18 cellular contexts compared by ENCODE assay signal in the genomic region with DNA sequence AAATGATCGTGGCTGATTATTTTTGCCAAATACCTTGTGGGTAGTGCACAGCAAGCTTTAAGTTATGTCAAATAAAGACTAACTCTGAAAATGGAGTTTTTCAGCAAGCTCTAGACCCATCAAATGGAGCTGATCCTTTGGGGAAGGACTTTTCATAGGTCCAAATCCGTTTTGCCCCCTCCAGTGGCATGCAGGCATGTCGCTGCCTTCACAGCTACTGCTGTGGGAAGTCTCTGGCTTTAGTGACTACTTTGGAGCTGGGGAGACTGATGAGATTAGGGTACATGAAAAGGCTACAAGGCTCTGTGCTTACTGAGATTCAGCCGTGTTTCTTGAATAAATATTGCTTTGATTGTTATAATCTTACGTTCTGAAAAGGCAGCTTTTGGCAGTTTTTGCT.
A peak's percentile ranks its signal among the peaks of the same experiment; 100 is the strongest.
DNase-seq lines count a peak whose midpoint lies in the region; ATAC-seq and TF ChIP-seq lines count a peak whose summit lies in the region.
"Had no signal": no experiment of that assay in that cellular context is flagged by ENCODE, and none has a peak within 500 bp of the region (broad histone marks: within the 10 kb centered on the region; RNA-seq: fewer than 3 reads in every experiment).

No MANE protein-coding gene starts in this region.

- WGBS in mesendoderm (ENCODE audit: extremely low coverage, insufficient coverage, low lambda C conversion rate) = no CpG with 5 or more reads among the region's 5 CpGs

- H3K27me3 Mint-ChIP-seq in GM23338 (ENCODE audit: insufficient read depth, low read depth, poor library complexity) = no peaks in the 10 kb centered on the region
- peaks cover 0 to 5% (median 3%) of the 10 kb centered on the region in 5 donors for H3K27me3 Mint-ChIP-seq in naive thymus-derived CD8-positive, alpha-beta T cell

- H2BK120ac ChIP-seq in mesendoderm (ENCODE audit: low read depth, low read length) = no peak overlapping the region

- H3K79me2 ChIP-seq in GM23338 (replicated peaks; ENCODE audit: insufficient read depth) (no peaks in the 10 kb centered on the region), HCT116 (ENCODE audit: insufficient read depth, low read length) (no peaks in the 10 kb centered on the region), mesendoderm (ENCODE audit: control insufficient read depth, insufficient read depth, low read length) (no peaks in the 10 kb centered on the region)

- peak; percentile 25; the same call in 1 of the 2 replicates for TF ChIP-seq RAD21 in HCT116 (IDR thresholded peaks at IDR 0.05; ENCODE audit: low read depth)

- H4K20me1 ChIP-seq in GM23338 (replicated peaks; ENCODE audit: insufficient read depth) (no peaks in the 10 kb centered on the region), HCT116 (ENCODE audit: insufficient read depth) (no peaks in the 10 kb centered on the region)
- H4K20me1 ChIP-seq: BLaER1 had no signal

- no peaks in the 10 kb centered on the region for H3K79me1 ChIP-seq in mesendoderm (ENCODE audit: low read length)

- H3K9me3 Mint-ChIP-seq in GM23338 = peaks cover 5% of the 10 kb centered on the region; the same call in 1 of the 3 replicates
- peaks cover 0 to 7% (median 5%) of the 10 kb centered on the region in 9 donors for H3K9me3 Mint-ChIP-seq in naive thymus-derived CD8-positive, alpha-beta T cell

- H3K36me3 ChIP-seq in GM23338 (ENCODE audit: insufficient read depth) (no peaks in the 10 kb centered on the region), HCT116 (ENCODE audit: control insufficient read depth in 1 of 2, insufficient read depth in 2 of 2, low read length in 2 of 2) (peaks cover 0 to 5% of the 10 kb centered on the region in 2 experiments; a peak in 1 of 4 replicates), mesendoderm (ENCODE audit: control insufficient read depth, insufficient read depth, low read length) (no peaks in the 10 kb centered on the region)
- H3K36me3 ChIP-seq: BLaER1 had no signal

- peaks cover 6% of the 10 kb centered on the region; the same call in 2 of the 3 replicates for H3K36me3 Mint-ChIP-seq in GM23338 (ENCODE audit: low read depth)
- peaks cover 0 to 6% (median 2%) of the 10 kb centered on the region in 3 donors for H3K36me3 Mint-ChIP-seq in naive thymus-derived CD8-positive, alpha-beta T cell
- H3K36me3 Mint-ChIP-seq: CD14-positive monocyte; CD4-positive, alpha-beta memory T cell had no signal

- POLR2A ChIA-PET in HCT116 (lab: Charles Lee) = interaction anchor here (0.9 to 2.7 kb wide), 9 partner anchors 9 to 197 kb away, joined by 3 to 11 read pairs (median 4); no protein-coding TSS in a partner anchor
- POLR2A ChIA-PET in naive thymus-derived CD8-positive, alpha-beta T cell (lab: Charles Lee) = no interaction called here

- intact Hi-C loops in HCT116 (cut with micrococcal nuclease) = no loop called here

- no peak overlapping the region for H3K18ac ChIP-seq in mesendoderm (ENCODE audit: low read length)

- no peak overlapping the region for H4K8ac ChIP-seq in mesendoderm (ENCODE audit: low read depth, low read length)

- H3K9me2 ChIP-seq in GM23338 (ENCODE audit: insufficient read depth) (no peaks in the 10 kb centered on the region; the same call in none of the 2 replicates), HCT116 (ENCODE audit: insufficient read depth) (no peaks in the 10 kb centered on the region)

- no peak for TF ChIP-seq POLR2A in HCT116 (IDR thresholded peaks at IDR 0.05; ENCODE audit: borderline replicate concordance, extremely low read depth, insufficient read depth, insufficient read length)

- RAD21 ChIA-PET in HCT116 (lab: Charles Lee; ENCODE audit: low non-redundant PET in 1 of 2, low total read pairs in 2 of 2, uncharacterized antibody in 2 of 2, unreplicated experiment in 2 of 2) = no interaction called here

- H3F3A ChIP-seq in GM23338 (replicated peaks; ENCODE audit: low read depth) = no peaks in the 10 kb centered on the region

- H2AFZ ChIP-seq in GM23338 (peak overlapping the region; percentile 29), HCT116 (ENCODE audit: low read depth, low read length, poor library complexity, severe bottlenecking) (peak overlapping the region; percentile 69)

- H3K4me2 ChIP-seq in GM23338 = no peak overlapping the region
- peak overlapping the region; percentile 45 for H3K4me2 ChIP-seq in HCT116 (ENCODE audit: low read length)
- no peak overlapping the region for H3K4me2 ChIP-seq in mesendoderm (ENCODE audit: low read length)
- H3K4me2 ChIP-seq: BLaER1 had no signal

- BruUV-seq in HCT116 (replicated peaks; lab: Mats Ljungman, UMichigan) = no TSS peak

- H3K27ac Mint-ChIP-seq in GM23338 = no peak overlapping the region
- no peak overlapping the region for H3K27ac Mint-ChIP-seq in naive thymus-derived CD8-positive, alpha-beta T cell
- H3K27ac Mint-ChIP-seq: CD14-positive monocyte; CD4-positive, alpha-beta memory T cell; HFFc6 had no signal

- H2BK15ac ChIP-seq in mesendoderm (replicated peaks; ENCODE audit: low read depth) = no peak overlapping the region

- H3K4me3 Mint-ChIP-seq in GM23338 = no peak overlapping the region
- no peak overlapping the region for H3K4me3 Mint-ChIP-seq in naive thymus-derived CD8-positive, alpha-beta T cell
- H3K4me3 Mint-ChIP-seq: CD14-positive monocyte; CD4-positive, alpha-beta memory T cell; HFFc6 had no signal

- H3K9ac ChIP-seq in HCT116 (ENCODE audit: low read length) (peak overlapping the region; percentile 53), mesendoderm (ENCODE audit: low read length) (no peak overlapping the region)
- H3K9ac ChIP-seq: BLaER1 had no signal

- no peak overlapping the region for H2AK5ac ChIP-seq in mesendoderm (ENCODE audit: low read length)

- H4K5ac ChIP-seq in mesendoderm (ENCODE audit: low read length) = no peak overlapping the region

- no peak overlapping the region for H3K23ac ChIP-seq in mesendoderm (ENCODE audit: low read length)

- H2BK5ac ChIP-seq in mesendoderm (ENCODE audit: low read length) = no peak overlapping the region

- 0 out of 4 replicates have a peak, but pooled peaks have one; percentile 11 to 16 for TF ChIP-seq CTCF in GM23338 (conservative IDR thresholded peaks at IDR 0.05; ENCODE audit: low read depth in 2 of 2)
- TF ChIP-seq CTCF in HCT116 (IDR thresholded peaks at IDR 0.05 in 2 of 3, conservative IDR thresholded peaks at IDR 0.05 in 1 of 3; ENCODE audit: borderline replicate concordance in 1 of 3, insufficient read depth in 1 of 3, low read depth in 2 of 3, low read length in 2 of 3) = peak in 2 of 3 experiments; percentile 25 to 39; a peak in 2 of 6 replicates
- peak; percentile 7 for TF ChIP-seq CTCF in choroid plexus epithelial cell (conservative IDR thresholded peaks at IDR 0.05; ENCODE audit: low read depth, low read length)

- H3K9me3 ChIP-seq in HCT116 (ENCODE audit: control insufficient read depth in 1 of 2, insufficient read depth in 1 of 2, low read depth in 1 of 2, low read length in 2 of 2) = peaks cover 0 to 4% of the 10 kb centered on the region in 2 experiments; a peak in 1 of 4 replicates
- H3K9me3 ChIP-seq: BLaER1 had no signal

- peaks cover 6% of the 10 kb centered on the region; the same call in 1 of the 2 replicates for H3K4me1 ChIP-seq in GM23338 (ENCODE audit: insufficient read depth)
- H3K4me1 ChIP-seq in HCT116 (ENCODE audit: control insufficient read depth in 1 of 2, insufficient read depth in 2 of 2, low read length in 2 of 2) = peaks cover 39 to 73% of the 10 kb centered on the region in 2 experiments; a peak in 3 of 4 replicates
- H3K4me1 ChIP-seq in mesendoderm (ENCODE audit: control insufficient read depth, low read depth, low read length) = no peaks in the 10 kb centered on the region
- H3K4me1 ChIP-seq: BLaER1 had no signal

- ATAC-seq in GM23338 (peak; percentile 76), HCT116 (peak; percentile 74)
- no peak for ATAC-seq in naive thymus-derived CD8-positive, alpha-beta T cell

- H3K27ac ChIP-seq in GM23338 (ENCODE audit: low read depth) (no peak overlapping the region), HCT116 (ENCODE audit: low read depth, low read length) (peak overlapping the region; percentile 56), mesendoderm (ENCODE audit: low read depth, low read length) (no peak overlapping the region)
- H3K27ac ChIP-seq: BLaER1 had no signal

- DNase-seq in GM23338 (ENCODE audit: low spot score) (peak; percentile 37), HCT116 (ENCODE audit: low read depth, low spot score) (no peak), choroid plexus epithelial cell (ENCODE audit: low read depth) (no peak), mesendoderm (peak; percentile 51), SKM-1 treated with dmso at 0.1 percent for 144 hours (lab: John Stamatoyannopoulos, UW; ENCODE audit: unreplicated experiment) (no peak)
- DNase-seq in activated effector memory CD4-positive, alpha-beta T cell treated with anti-CD3 and anti-CD28 coated beads, Interleukin-2, amount 50 U/mL, for 16 hours = no peak
- no peak for DNase-seq in activated CD4-positive, alpha-beta T cell treated with anti-CD3 and anti-CD28 coated beads, Interleukin-2, amount 50 U/mL, for 4 hours
- no peak for DNase-seq in naive thymus-derived CD8-positive, alpha-beta T cell
- DNase-seq: 8988T; CD4-positive, alpha-beta memory T cell; DMS153; DMS79; GOT3; HCEC 1CT; HFFc6; IMR-90 had no signal

- CTCF ChIA-PET in HCT116 (lab: Charles Lee) = interaction anchor here (1.8 kb wide), 1 partner anchor 89 kb away, joined by 5 read pairs; no protein-coding TSS in a partner anchor

- H3K27me3 ChIP-seq in GM23338 (ENCODE audit: insufficient read depth) = no peaks in the 10 kb centered on the region
- H3K27me3 ChIP-seq in HCT116 (ENCODE audit: insufficient read depth, low read length) = no peaks in the 10 kb centered on the region
- H3K27me3 ChIP-seq in mesendoderm (ENCODE audit: insufficient read depth, low read length, poor library complexity) = no peaks in the 10 kb centered on the region
- H3K27me3 ChIP-seq: BLaER1 had no signal

- H3K4me3 ChIP-seq in GM23338 (no peak overlapping the region), HCT116 (replicated peaks in 1 of 2; ENCODE audit: low read depth in 1 of 2, low read length in 2 of 2) (no peak overlapping the region), choroid plexus epithelial cell (ENCODE audit: low read depth, low read length) (no peak overlapping the region), mesendoderm (ENCODE audit: low read length) (no peak overlapping the region)
- H3K4me3 ChIP-seq: BLaER1 had no signal

- H3K4ac ChIP-seq in mesendoderm (ENCODE audit: low read depth, low read length) = no peak overlapping the region

- peaks cover 5% of the 10 kb centered on the region for H3K4me1 Mint-ChIP-seq in GM23338
- no peaks in the 10 kb centered on the region for H3K4me1 Mint-ChIP-seq in naive thymus-derived CD8-positive, alpha-beta T cell
- H3K4me1 Mint-ChIP-seq: CD14-positive monocyte; CD4-positive, alpha-beta memory T cell had no signal

- no peak overlapping the region for H3K56ac ChIP-seq in mesendoderm (ENCODE audit: low read length)

TF ChIP-seq in HCT116, 20 proteins besides CTCF, POLR2A, EP300 and RAD21 (continues in another document):
- no peak for TF ChIP-seq FOSL1 (IDR thresholded peaks at IDR 0.05; ENCODE audit: low read depth)
- TF ChIP-seq CBX3 (IDR thresholded peaks at IDR 0.05; ENCODE audit: low read depth) = no peak
- no peak for TF ChIP-seq SIN3A (IDR thresholded peaks at IDR 0.05; ENCODE audit: low read depth)
- TF ChIP-seq, protein P1, sequence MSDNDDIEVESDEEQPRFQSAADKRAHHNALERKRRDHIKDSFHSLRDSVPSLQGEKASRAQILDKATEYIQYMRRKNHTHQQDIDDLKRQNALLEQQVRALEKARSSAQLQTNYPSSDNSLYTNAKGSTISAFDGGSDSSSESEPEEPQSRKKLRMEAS (IDR thresholded peaks at IDR 0.05) = no peak
- no peak for TF ChIP-seq EZH2phosphoT487 (IDR thresholded peaks at IDR 0.05; ENCODE audit: borderline replicate concordance)

Comparison
In these comparisons a context has a peak if more than half of its experiments do, and no peak if none do; other contexts are left out.
1. ATAC-seq: peak in GM23338 (single experiment) and HCT116 (single experiment); none in naive thymus-derived CD8-positive, alpha-beta T cell (0 of 2).
2. DNase-seq: peak in GM23338 (single experiment) and mesendoderm (single experiment); none in HCT116 (single experiment), choroid plexus epithelial cell (single experiment), SKM-1 treated with dmso at 0.1 percent for 144 hours (single experiment), activated effector memory CD4-positive, alpha-beta T cell treated with anti-CD3 and anti-CD28 coated beads, Interleukin-2, amount 50 U/mL, for 16 hours (single experiment), activated CD4-positive, alpha-beta T cell treated with anti-CD3 and anti-CD28 coated beads, Interleukin-2, amount 50 U/mL, for 4 hours (0 of 2) and naive thymus-derived CD8-positive, alpha-beta T cell (0 of 10).
3. Peak in every context shown above with its lines, with median percentiles within 50 percentile points of each other: CTCF ChIP-seq.